1 cellular context compared by ENCODE assay signal in the genomic region with DNA sequence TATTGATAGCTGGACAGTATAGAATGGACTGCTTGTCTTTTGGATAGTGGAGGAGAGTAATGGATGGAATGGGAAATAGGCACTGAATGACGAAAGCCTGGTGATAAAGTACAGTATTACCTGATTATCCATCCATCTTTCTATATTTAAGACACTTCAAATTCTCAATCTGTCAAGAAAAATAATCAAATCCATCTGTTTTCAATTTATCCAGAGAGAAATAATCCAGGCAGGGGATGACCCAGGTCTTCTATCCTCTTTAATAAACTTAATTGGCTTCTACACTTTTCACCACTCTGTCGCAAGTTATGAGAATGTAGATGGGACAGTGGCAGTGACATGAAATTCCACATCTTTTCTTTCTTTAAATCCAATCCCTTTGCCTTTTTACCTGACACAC.
TF ChIP-seq lines count a peak whose summit lies in the region.

No MANE protein-coding gene starts in this region.

TF ChIP-seq in SK-N-SH treated with all-trans-retinoic acid at 6 μM for 48 hours, 23 proteins besides CTCF, POLR2A, EP300 and RAD21 (continued from another document):
- TF ChIP-seq ISL1 (CRISPR knock-in tag; IDR thresholded peaks at IDR 0.05) = peak; percentile 77
- no peak for TF ChIP-seq POU6F1 (CRISPR knock-in tag; IDR thresholded peaks at IDR 0.05; ENCODE audit: borderline replicate concordance, low read depth)
- TF ChIP-seq, protein P1, sequence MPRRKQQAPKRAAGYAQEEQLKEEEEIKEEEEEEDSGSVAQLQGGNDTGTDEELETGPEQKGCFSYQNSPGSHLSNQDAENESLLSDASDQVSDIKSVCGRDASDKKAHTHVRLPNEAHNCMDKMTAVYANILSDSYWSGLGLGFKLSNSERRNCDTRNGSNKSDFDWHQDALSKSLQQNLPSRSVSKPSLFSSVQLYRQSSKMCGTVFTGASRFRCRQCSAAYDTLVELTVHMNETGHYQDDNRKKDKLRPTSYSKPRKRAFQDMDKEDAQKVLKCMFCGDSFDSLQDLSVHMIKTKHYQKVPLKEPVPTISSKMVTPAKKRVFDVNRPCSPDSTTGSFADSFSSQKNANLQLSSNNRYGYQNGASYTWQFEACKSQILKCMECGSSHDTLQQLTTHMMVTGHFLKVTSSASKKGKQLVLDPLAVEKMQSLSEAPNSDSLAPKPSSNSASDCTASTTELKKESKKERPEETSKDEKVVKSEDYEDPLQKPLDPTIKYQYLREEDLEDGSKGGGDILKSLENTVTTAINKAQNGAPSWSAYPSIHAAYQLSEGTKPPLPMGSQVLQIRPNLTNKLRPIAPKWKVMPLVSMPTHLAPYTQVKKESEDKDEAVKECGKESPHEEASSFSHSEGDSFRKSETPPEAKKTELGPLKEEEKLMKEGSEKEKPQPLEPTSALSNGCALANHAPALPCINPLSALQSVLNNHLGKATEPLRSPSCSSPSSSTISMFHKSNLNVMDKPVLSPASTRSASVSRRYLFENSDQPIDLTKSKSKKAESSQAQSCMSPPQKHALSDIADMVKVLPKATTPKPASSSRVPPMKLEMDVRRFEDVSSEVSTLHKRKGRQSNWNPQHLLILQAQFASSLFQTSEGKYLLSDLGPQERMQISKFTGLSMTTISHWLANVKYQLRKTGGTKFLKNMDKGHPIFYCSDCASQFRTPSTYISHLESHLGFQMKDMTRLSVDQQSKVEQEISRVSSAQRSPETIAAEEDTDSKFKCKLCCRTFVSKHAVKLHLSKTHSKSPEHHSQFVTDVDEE (CRISPR knock-in tag; IDR thresholded peaks at IDR 0.05) = 0 out of 2 replicates have a peak, but pooled peaks have one; percentile 15
- no peak for TF ChIP-seq BACH2 (CRISPR knock-in tag; IDR thresholded peaks at IDR 0.05; ENCODE audit: borderline replicate concordance)
